ENCODE assay signal across 14 cellular contexts in the genomic region with DNA sequence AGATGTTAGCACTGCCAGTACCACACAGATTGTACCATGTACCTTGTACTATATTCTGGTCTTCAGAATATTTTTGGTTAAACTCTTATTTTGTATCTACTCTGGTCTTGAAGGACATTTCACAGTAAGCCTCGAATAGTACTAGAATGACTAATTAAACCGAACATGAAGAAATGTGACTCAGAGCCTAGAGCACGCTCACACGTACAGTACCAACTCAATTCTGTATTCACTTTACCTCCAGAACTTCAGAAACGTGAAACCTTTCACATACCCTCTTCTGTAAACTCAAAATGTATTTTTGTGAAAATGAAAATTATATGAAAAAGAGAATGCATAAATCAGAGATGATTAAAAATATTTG.
A peak's percentile ranks its signal among the peaks of the same experiment; 100 is the strongest.
DNase-seq lines count a peak whose midpoint lies in the region; ATAC-seq and TF ChIP-seq lines count a peak whose summit lies in the region.
"Had no signal": no experiment of that assay in that cellular context is flagged by ENCODE, and none has a peak within 500 bp of the region (broad histone marks: within the 10 kb centered on the region; RNA-seq: fewer than 3 reads in every experiment).

No MANE protein-coding gene starts in this region.

- H3K27me3 Mint-ChIP-seq in MCF 10A (ENCODE audit: insufficient read depth, unreplicated experiment) = no peaks in the 10 kb centered on the region
- no peaks in the 10 kb centered on the region for H3K27me3 Mint-ChIP-seq in activated T-helper 17 cell treated with anti-CD3 and anti-CD28 coated beads, Interleukin-2, amount 50 U/mL, for 72 hours
- peaks cover 19% of the 10 kb centered on the region for H3K27me3 Mint-ChIP-seq in activated naive CD4-positive, alpha-beta T cell treated with anti-CD3 and anti-CD28 coated beads, Interleukin-2, amount 10 ng/mL, durations not matched to agents 7 days and 5 days
- H3K27me3 Mint-ChIP-seq: memory B cell had no signal

- no peaks in the 10 kb centered on the region for H3K4me1 Mint-ChIP-seq in MCF 10A (ENCODE audit: insufficient read depth, unreplicated experiment)
- peaks cover 6% of the 10 kb centered on the region for H3K4me1 Mint-ChIP-seq in activated T-helper 17 cell treated with anti-CD3 and anti-CD28 coated beads, Interleukin-2, amount 50 U/mL, for 72 hours
- H3K4me1 Mint-ChIP-seq in activated naive CD4-positive, alpha-beta T cell treated with anti-CD3 and anti-CD28 coated beads, Interleukin-2, amount 10 ng/mL, durations not matched to agents 7 days and 5 days = peaks cover 1% of the 10 kb centered on the region

- DNase-seq in MCF 10A (ENCODE audit: unreplicated experiment) (peak; percentile 47), breast epithelium (ENCODE audit: low spot score in 2 of 2) (no peak), foreskin fibroblast (peak; percentile 62 to 74), HuH-7.5 (ENCODE audit: low spot score) (no peak), DMS53 (lab: John Stamatoyannopoulos, UW) (no peak)
- no peak for DNase-seq in activated naive CD4-positive, alpha-beta T cell treated with anti-CD3 and anti-CD28 coated beads, Interleukin-2, amount 10 ng/mL, durations not matched to agents 7 days and 5 days
- DNase-seq: H7, NCI-H510A treated with DMSO at 0.1 percent for 48 hours, right cardiac atrium had no signal

- H3K27ac ChIP-seq in breast epithelium (no peak overlapping the region), temporal lobe (ENCODE audit: low read depth, low read length) (peak overlapping the region; percentile 91)
- H3K27ac ChIP-seq: BLaER1 treated with 17β-estradiol and CSF1 and Interleukin-3, amounts not matched to agents 10 nM and 100 nM; cardiac muscle cell had no signal

- POLR2A ChIA-PET in MCF 10A (lab: Yijun Ruan, JAX) = no interaction called here

- H3K27me3 ChIP-seq in breast epithelium = no peaks in the 10 kb centered on the region
- H3K27me3 ChIP-seq: BLaER1 treated with 17β-estradiol and CSF1 and Interleukin-3, amounts not matched to agents 10 nM and 100 nM; cardiac muscle cell had no signal

- no peaks in the 10 kb centered on the region for H3K9me3 Mint-ChIP-seq in MCF 10A (ENCODE audit: unreplicated experiment)
- H3K9me3 Mint-ChIP-seq in activated T-helper 17 cell treated with anti-CD3 and anti-CD28 coated beads, Interleukin-2, amount 50 U/mL, for 72 hours = no peaks in the 10 kb centered on the region
- H3K9me3 Mint-ChIP-seq in activated naive CD4-positive, alpha-beta T cell treated with anti-CD3 and anti-CD28 coated beads, Interleukin-2, amount 10 ng/mL, durations not matched to agents 7 days and 5 days = no peaks in the 10 kb centered on the region
- H3K9me3 Mint-ChIP-seq: memory B cell had no signal

- no peaks in the 10 kb centered on the region for H3K9me3 ChIP-seq in breast epithelium
- H3K9me3 ChIP-seq: BLaER1 treated with 17β-estradiol and CSF1 and Interleukin-3, amounts not matched to agents 10 nM and 100 nM had no signal

- no TSS peak for BruUV-seq in MCF 10A (replicated peaks; lab: Mats Ljungman, UMichigan)

- CTCF ChIA-PET in MCF 10A (lab: Yijun Ruan, JAX) = interaction anchor here (0.7 kb wide), 2 partner anchors 52 to 78 kb away, joined by 3 read pairs; no protein-coding TSS in a partner anchor
- CTCF ChIA-PET in activated naive CD4-positive, alpha-beta T cell treated with anti-CD3 and anti-CD28 coated beads, Interleukin-2, amount 10 ng/mL, durations not matched to agents 7 days and 5 days (lab: Charles Lee) = interaction anchor here (1.0 kb wide), 1 partner anchor 32 kb away, joined by 3 read pairs; no protein-coding TSS in a partner anchor

- TF ChIP-seq POLR2A in breast epithelium (IDR thresholded peaks at IDR 0.05) = no peak

- intact Hi-C loops in MCF 10A (cut with micrococcal nuclease) (no loop called here), breast epithelium (cut with DNase I; ENCODE audit: low total_unique reads) (no loop called here)

- H3K36me3 Mint-ChIP-seq in MCF 10A (ENCODE audit: insufficient read depth, unreplicated experiment) = no peaks in the 10 kb centered on the region
- H3K36me3 Mint-ChIP-seq in activated T-helper 17 cell treated with anti-CD3 and anti-CD28 coated beads, Interleukin-2, amount 50 U/mL, for 72 hours (ENCODE audit: low read depth) = no peaks in the 10 kb centered on the region
- H3K36me3 Mint-ChIP-seq in activated naive CD4-positive, alpha-beta T cell treated with anti-CD3 and anti-CD28 coated beads, Interleukin-2, amount 10 ng/mL, durations not matched to agents 7 days and 5 days = no peaks in the 10 kb centered on the region
- H3K36me3 Mint-ChIP-seq: memory B cell had no signal

- TF ChIP-seq CTCF in MCF 10A (IDR thresholded peaks at IDR 0.05; ENCODE audit: unreplicated experiment) (no peak), breast epithelium (IDR thresholded peaks at IDR 0.05) (no peak), foreskin fibroblast (IDR thresholded peaks at IDR 0.05; ENCODE audit: low read depth, low read length) (no peak)

- H3K4me1 ChIP-seq in breast epithelium = no peaks in the 10 kb centered on the region

- H3K27ac Mint-ChIP-seq in MCF 10A (ENCODE audit: low read depth, unreplicated experiment) = no peak overlapping the region
- peak overlapping the region; percentile 73 for H3K27ac Mint-ChIP-seq in activated T-helper 17 cell treated with anti-CD3 and anti-CD28 coated beads, Interleukin-2, amount 50 U/mL, for 72 hours
- no peak overlapping the region for H3K27ac Mint-ChIP-seq in activated naive CD4-positive, alpha-beta T cell treated with anti-CD3 and anti-CD28 coated beads, Interleukin-2, amount 10 ng/mL, durations not matched to agents 7 days and 5 days
- H3K27ac Mint-ChIP-seq: memory B cell had no signal

- no peak overlapping the region for H3K4me3 ChIP-seq in breast epithelium
- H3K4me3 ChIP-seq in foreskin fibroblast (ENCODE audit: low read depth in 1 of 2, low read length in 2 of 2) = no peak overlapping the region
- H3K4me3 ChIP-seq: BLaER1 treated with 17β-estradiol and CSF1 and Interleukin-3, amounts not matched to agents 10 nM and 100 nM; cardiac muscle cell had no signal

- no peak overlapping the region for H3K4me3 Mint-ChIP-seq in MCF 10A (ENCODE audit: unreplicated experiment)
- peak overlapping the region; percentile 51 for H3K4me3 Mint-ChIP-seq in activated T-helper 17 cell treated with anti-CD3 and anti-CD28 coated beads, Interleukin-2, amount 50 U/mL, for 72 hours
- H3K4me3 Mint-ChIP-seq in activated naive CD4-positive, alpha-beta T cell treated with anti-CD3 and anti-CD28 coated beads, Interleukin-2, amount 10 ng/mL, durations not matched to agents 7 days and 5 days = no peak overlapping the region
- H3K4me3 Mint-ChIP-seq: memory B cell had no signal

- peak; percentile 99 for ATAC-seq in activated T-helper 17 cell treated with anti-CD3 and anti-CD28 coated beads, Interleukin-2, amount 50 U/mL, for 72 hours (replicated peaks)
- ATAC-seq: right cardiac atrium had no signal

- no peaks in the 10 kb centered on the region for H3K36me3 ChIP-seq in breast epithelium
- H3K36me3 ChIP-seq: BLaER1 treated with 17β-estradiol and CSF1 and Interleukin-3, amounts not matched to agents 10 nM and 100 nM; cardiac muscle cell had no signal

Comparison
In these comparisons a context has a peak if more than half of its experiments do, and no peak if none do; other contexts are left out.
1. DNase-seq: peak in MCF 10A (single experiment) and foreskin fibroblast (2 of 2); none in breast epithelium (0 of 2), HuH-7.5 (single experiment), DMS53 (single experiment) and activated naive CD4-positive, alpha-beta T cell treated with anti-CD3 and anti-CD28 coated beads, Interleukin-2, amount 10 ng/mL, durations not matched to agents 7 days and 5 days (single experiment).